9 cellular contexts compared by ENCODE assay signal in genomic region chr6:35391240-35391968, GRCh38. TPM values are rescaled to one million over a fixed set of nuclear protein-coding genes. Genes with fewer than 3 reads are reported as not detected.
DNase-seq lines count a peak whose midpoint lies in the region; ATAC-seq and TF ChIP-seq lines count a peak whose summit lies in the region.
"Had no signal": no experiment of that assay in that cellular context is flagged by ENCODE, and none has a peak within 500 bp of the region (broad histone marks: within the 10 kb centered on the region; RNA-seq: fewer than 3 reads in every experiment).

No MANE protein-coding gene starts in this region.

- H3K4me3 ChIP-seq in retinal pigment epithelial cell (ENCODE audit: low read length) (no peak overlapping the region), hepatocyte (no peak overlapping the region)

- H4K20me1 ChIP-seq in hepatocyte (ENCODE audit: insufficient read depth, poor library complexity, severe bottlenecking): no peaks in the 10 kb centered on the region

- no peak overlapping the region for H2AFZ ChIP-seq in hepatocyte

- peaks cover 2% of the 10 kb centered on the region for H3K4me1 ChIP-seq in hepatocyte (ENCODE audit: insufficient read depth)

- H3K27me3 ChIP-seq in hepatocyte: no peaks in the 10 kb centered on the region

- peaks cover 7% of the 10 kb centered on the region for H3K79me2 ChIP-seq in hepatocyte

- no peaks in the 10 kb centered on the region for H3K36me3 ChIP-seq in hepatocyte (replicated peaks; ENCODE audit: insufficient read depth, low read depth)

- no peak overlapping the region for H3K27ac ChIP-seq in hepatocyte

- H3K9me3 ChIP-seq in hepatocyte (ENCODE audit: low read depth): no peaks in the 10 kb centered on the region

- peak; percentile 60 for DNase-seq in GM04504 (ENCODE audit: low read depth)
- DNase-seq in retinal pigment epithelial cell (ENCODE audit: low read depth): peak; percentile 90
- DNase-seq in hepatocyte (ENCODE audit: low spot score): no peak
- DNase-seq in cerebellum (ENCODE audit: low spot score): no peak
- DNase-seq in NCI-H2081 treated with DMSO at 0.1 percent for 48 hours (lab: John Stamatoyannopoulos, UW): no peak
- no peak for DNase-seq in C1 segment of cervical spinal cord (lab: John Stamatoyannopoulos, UW)
- DNase-seq: hippocampal formation had no signal

- peak; percentile 36 for TF ChIP-seq CTCF in retinal pigment epithelial cell (conservative IDR thresholded peaks at IDR 0.05; ENCODE audit: low read depth, low read length)
- TF ChIP-seq CTCF in hepatocyte (IDR thresholded peaks at IDR 0.05; ENCODE audit: poor library complexity): no peak

- WGBS in hepatocyte (ENCODE audit: low lambda C conversion rate, missing lambda C conversion rate): 89% methylated on average over 7 of the region's 7 CpGs

- H3K4me2 ChIP-seq in hepatocyte: no peak overlapping the region

- H3K9me2 ChIP-seq in hepatocyte (replicated peaks; ENCODE audit: insufficient read depth): no peaks in the 10 kb centered on the region

- peak; percentile 90 for ATAC-seq in SK-N-SH treated with all-trans-retinoic acid at 6 μM for 48 hours
- peak; percentile 62 for ATAC-seq in esophagus mucosa

TF ChIP-seq in SK-N-SH treated with all-trans-retinoic acid at 6 μM for 48 hours, 23 proteins besides CTCF, POLR2A, EP300 and RAD21:
- TF ChIP-seq TOX (CRISPR knock-in tag; IDR thresholded peaks at IDR 0.05; ENCODE audit: borderline replicate concordance) (no peak), SNAI2 (CRISPR knock-in tag; IDR thresholded peaks at IDR 0.05) (no peak), ARNTL (CRISPR knock-in tag; IDR thresholded peaks at IDR 0.05; ENCODE audit: borderline replicate concordance, low read depth) (no peak), CSDC2 (CRISPR knock-in tag; IDR thresholded peaks at IDR 0.05) (no peak), ZFP3 (CRISPR knock-in tag; IDR thresholded peaks at IDR 0.05) (peak; percentile 64; the same call in 1 of the 2 replicates), ISL1 (CRISPR knock-in tag; IDR thresholded peaks at IDR 0.05) (no peak), TCF4 (CRISPR knock-in tag; IDR thresholded peaks at IDR 0.05; ENCODE audit: borderline replicate concordance) (no peak)

RNA-seq across cellular contexts. Expression of gene PPARD, which starts 49.0 kb away (rescaled TPM):
- total RNA-seq in esophagus mucosa (38.5 TPM), hepatocyte (7.6 and 9.1 TPM in 2 replicates), cerebellum (5.5 TPM)
- polyA plus RNA-seq in hepatocyte: 17.4 and 20.4 TPM in 2 replicates

Comparison
In these comparisons a context has a peak if more than half of its experiments do, and no peak if none do; other contexts are left out.
1. DNase-seq: peak in GM04504 (single experiment) and retinal pigment epithelial cell (single experiment); none in hepatocyte (single experiment), cerebellum (single experiment), NCI-H2081 treated with DMSO at 0.1 percent for 48 hours (single experiment) and C1 segment of cervical spinal cord (0 of 14).